ENCODE assay signal across 8 cellular contexts in genomic region chr6:121849477-121849876, GRCh38.
DNase-seq lines count a peak whose midpoint lies in the region; ATAC-seq lines count a peak whose summit lies in the region.

No MANE protein-coding gene starts in this region.

- H3K4me3 Mint-ChIP-seq in stimulated activated naive CD8-positive, alpha-beta T cell treated with anti-CD3 and anti-CD28 coated beads, Interleukin-15, amount 100 ng/mL, for 72 hours: no peak overlapping the region

- peaks cover 6% of the 10 kb centered on the region for H3K27me3 Mint-ChIP-seq in stimulated activated naive CD8-positive, alpha-beta T cell treated with anti-CD3 and anti-CD28 coated beads, Interleukin-15, amount 100 ng/mL, for 72 hours

- no peaks in the 10 kb centered on the region for H3K9me3 Mint-ChIP-seq in stimulated activated naive CD8-positive, alpha-beta T cell treated with anti-CD3 and anti-CD28 coated beads, Interleukin-15, amount 100 ng/mL, for 72 hours

- DNase-seq in DMS153 treated with DMSO at 0.1 percent for 48 hours (lab: John Stamatoyannopoulos, UW; ENCODE audit: unreplicated experiment): peak; percentile 16
- DNase-seq in NCI-H460 (ENCODE audit: extremely low read depth, low read depth): peak; percentile 42
- DNase-seq in amniotic stem cell (lab: John Stamatoyannopoulos, UW): peak; percentile 67
- DNase-seq in iPS DF 4.7 (ENCODE audit: extremely low read depth, low spot score): peak; percentile 87
- DNase-seq in stimulated activated naive CD8-positive, alpha-beta T cell treated with anti-CD3 and anti-CD28 coated beads, Interleukin-15, amount 100 ng/mL, for 72 hours: peak; percentile 43 to 51
- no peak for DNase-seq in cerebellar nuclear complex (lab: John Stamatoyannopoulos, UW)

- ATAC-seq in GM19025 (IDR thresholded peaks at IDR 0.05; ENCODE audit: low read depth, unreplicated experiment) (peak; percentile 79), HG03066 (IDR thresholded peaks at IDR 0.05; ENCODE audit: low read depth, unreplicated experiment) (peak; percentile 83)
- ATAC-seq in stimulated activated naive CD8-positive, alpha-beta T cell treated with anti-CD3 and anti-CD28 coated beads, Interleukin-15, amount 100 ng/mL, for 72 hours: peak; percentile 93

- no peak overlapping the region for H3K27ac Mint-ChIP-seq in stimulated activated naive CD8-positive, alpha-beta T cell treated with anti-CD3 and anti-CD28 coated beads, Interleukin-15, amount 100 ng/mL, for 72 hours

- no peaks in the 10 kb centered on the region for H3K4me1 Mint-ChIP-seq in stimulated activated naive CD8-positive, alpha-beta T cell treated with anti-CD3 and anti-CD28 coated beads, Interleukin-15, amount 100 ng/mL, for 72 hours

Comparison
In these comparisons a context has a peak if more than half of its experiments do, and no peak if none do; other contexts are left out.
1. DNase-seq: peak in DMS153 treated with DMSO at 0.1 percent for 48 hours (single experiment), NCI-H460 (single experiment), amniotic stem cell (single experiment), iPS DF 4.7 (single experiment) and stimulated activated naive CD8-positive, alpha-beta T cell treated with anti-CD3 and anti-CD28 coated beads, Interleukin-15, amount 100 ng/mL, for 72 hours (2 of 2); none in cerebellar nuclear complex (0 of 2).
2. Peak in every context shown above with its lines, with median percentiles within 50 percentile points of each other: ATAC-seq.